ENCODE assay signal across 9 cellular contexts in genomic region chr4:81724925-81725329, GRCh38.
DNase-seq lines count a peak whose midpoint lies in the region; ATAC-seq and TF ChIP-seq lines count a peak whose summit lies in the region.
"Had no signal": no experiment of that assay in that cellular context is flagged by ENCODE, and none has a peak within 500 bp of the region (broad histone marks: within the 10 kb centered on the region; RNA-seq: fewer than 3 reads in every experiment).

No MANE protein-coding gene starts in this region.

- H3K4me3 ChIP-seq in choroid plexus epithelial cell (ENCODE audit: low read depth, low read length): no peak overlapping the region
- H3K4me3 ChIP-seq: BLaER1 had no signal

- H3K27me3 Mint-ChIP-seq in natural killer cell (ENCODE audit: low read depth in 2 of 2): peaks cover 16 to 40% of the 10 kb centered on the region in 2 donors
- no peaks in the 10 kb centered on the region for H3K27me3 Mint-ChIP-seq in stimulated activated naive CD8-positive, alpha-beta T cell treated with anti-CD3 and anti-CD28 coated beads, Interleukin-15, amount 100 ng/mL, for 72 hours

- no peak overlapping the region for H3K4me3 Mint-ChIP-seq in natural killer cell
- H3K4me3 Mint-ChIP-seq in stimulated activated naive CD8-positive, alpha-beta T cell treated with anti-CD3 and anti-CD28 coated beads, Interleukin-15, amount 100 ng/mL, for 72 hours: no peak overlapping the region

- peak; percentile 12 for DNase-seq in NK-92 treated with Interleukin-12 subunit alpha and Interleukin-12 subunit beta, amount 100 ng/mL, for 24 hours (lab: John Stamatoyannopoulos, UW)
- DNase-seq in NK-92 (lab: John Stamatoyannopoulos, UW; ENCODE audit: unreplicated experiment) (no peak), choroid plexus epithelial cell (ENCODE audit: low read depth) (peak; percentile 2), natural killer cell (peak; percentile 30), NCI-H1092 treated with DMSO at 0.1 percent for 48 hours (lab: John Stamatoyannopoulos, UW) (no peak)
- DNase-seq in stimulated activated naive CD8-positive, alpha-beta T cell treated with anti-CD3 and anti-CD28 coated beads, Interleukin-15, amount 100 ng/mL, for 72 hours: peak; percentile 53 to 66

- TF ChIP-seq CTCF in choroid plexus epithelial cell (conservative IDR thresholded peaks at IDR 0.05; ENCODE audit: low read depth, low read length) (no peak), natural killer cell (IDR thresholded peaks at IDR 0.05) (no peak)

- no peaks in the 10 kb centered on the region for H3K36me3 Mint-ChIP-seq in natural killer cell

- H3K9me3 Mint-ChIP-seq in natural killer cell: no peaks in the 10 kb centered on the region
- peaks cover 0 to 4% of the 10 kb centered on the region in 2 donors for H3K9me3 Mint-ChIP-seq in stimulated activated naive CD8-positive, alpha-beta T cell treated with anti-CD3 and anti-CD28 coated beads, Interleukin-15, amount 100 ng/mL, for 72 hours

- peaks cover 6 to 7% of the 10 kb centered on the region in 2 donors for H3K4me1 Mint-ChIP-seq in natural killer cell
- peaks cover 22% of the 10 kb centered on the region for H3K4me1 Mint-ChIP-seq in stimulated activated naive CD8-positive, alpha-beta T cell treated with anti-CD3 and anti-CD28 coated beads, Interleukin-15, amount 100 ng/mL, for 72 hours

- H3K27ac Mint-ChIP-seq in natural killer cell: peak overlapping the region in 1 of 2 donors; percentile 58
- no peak overlapping the region for H3K27ac Mint-ChIP-seq in stimulated activated naive CD8-positive, alpha-beta T cell treated with anti-CD3 and anti-CD28 coated beads, Interleukin-15, amount 100 ng/mL, for 72 hours

- ATAC-seq in HG03196 (IDR thresholded peaks at IDR 0.05; ENCODE audit: unreplicated experiment): peak; percentile 97
- ATAC-seq in activated CD4-positive, CD25-positive, alpha-beta regulatory T cell treated with anti-CD3 and anti-CD28 coated beads, Interleukin-2, amount 50 U/mL, for 24 hours: peak; percentile 94 to 98
- peak; percentile 87 to 96 (median 96) for ATAC-seq in natural killer cell
- peak; percentile 100 for ATAC-seq in stimulated activated naive CD8-positive, alpha-beta T cell treated with anti-CD3 and anti-CD28 coated beads, Interleukin-15, amount 100 ng/mL, for 72 hours

- intact Hi-C loops in natural killer cell (cut with micrococcal nuclease): loop anchor here (5.0 kb wide), 1 partner anchor 253 kb away; the partner anchor contains the start of gene RASGEF1B

Comparison
In these comparisons a context has a peak if more than half of its experiments do, and no peak if none do; other contexts are left out.
1. DNase-seq: peak in NK-92 treated with Interleukin-12 subunit alpha and Interleukin-12 subunit beta, amount 100 ng/mL, for 24 hours (single experiment), choroid plexus epithelial cell (single experiment), natural killer cell (single experiment) and stimulated activated naive CD8-positive, alpha-beta T cell treated with anti-CD3 and anti-CD28 coated beads, Interleukin-15, amount 100 ng/mL, for 72 hours (2 of 2); none in NK-92 (single experiment) and NCI-H1092 treated with DMSO at 0.1 percent for 48 hours (single experiment).
2. Peak in every context shown above with its lines, with median percentiles within 50 percentile points of each other: ATAC-seq.